1 cellular context compared by ENCODE assay signal in the genomic region with DNA sequence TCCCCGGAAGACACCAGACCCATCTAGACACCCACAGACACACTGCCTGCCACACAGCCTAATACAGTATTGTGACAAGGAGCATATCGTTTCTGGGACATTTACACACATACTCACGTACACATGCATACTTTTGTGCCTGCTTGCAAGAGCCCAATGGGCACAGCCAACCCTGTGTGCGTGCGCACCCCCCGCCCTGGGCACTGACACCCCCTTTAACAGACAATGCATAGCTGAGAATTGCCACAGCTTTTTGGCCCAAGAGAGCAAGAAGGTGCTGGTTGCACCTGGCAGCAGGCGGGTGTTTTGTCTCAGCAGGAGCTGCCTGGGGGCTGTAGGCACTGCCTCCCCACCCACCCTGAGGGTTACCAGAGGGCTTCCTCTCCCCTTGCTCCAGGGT.
TF ChIP-seq lines count a peak whose summit lies in the region.

No MANE protein-coding gene starts in this region.

TF ChIP-seq in HepG2, 621 proteins besides CTCF, POLR2A, EP300 and RAD21:
- TF ChIP-seq, protein P1, sequence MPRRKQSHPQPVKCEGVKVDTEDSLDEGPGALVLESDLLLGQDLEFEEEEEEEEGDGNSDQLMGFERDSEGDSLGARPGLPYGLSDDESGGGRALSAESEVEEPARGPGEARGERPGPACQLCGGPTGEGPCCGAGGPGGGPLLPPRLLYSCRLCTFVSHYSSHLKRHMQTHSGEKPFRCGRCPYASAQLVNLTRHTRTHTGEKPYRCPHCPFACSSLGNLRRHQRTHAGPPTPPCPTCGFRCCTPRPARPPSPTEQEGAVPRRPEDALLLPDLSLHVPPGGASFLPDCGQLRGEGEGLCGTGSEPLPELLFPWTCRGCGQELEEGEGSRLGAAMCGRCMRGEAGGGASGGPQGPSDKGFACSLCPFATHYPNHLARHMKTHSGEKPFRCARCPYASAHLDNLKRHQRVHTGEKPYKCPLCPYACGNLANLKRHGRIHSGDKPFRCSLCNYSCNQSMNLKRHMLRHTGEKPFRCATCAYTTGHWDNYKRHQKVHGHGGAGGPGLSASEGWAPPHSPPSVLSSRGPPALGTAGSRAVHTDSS (CRISPR knock-in tag; conservative IDR thresholded peaks at IDR 0.05): no peak
